In genomic region chr2:54889053-54889452, GRCh38 we compare ENCODE assay signal across 29 cellular contexts.
"Had no signal": no experiment of that assay in that cellular context is flagged by ENCODE, and none has a peak within 500 bp of the region (broad histone marks: within the 10 kb centered on the region; RNA-seq: fewer than 3 reads in every experiment).

No MANE protein-coding gene starts in this region.

- H3K4me3 ChIP-seq: stomach, suprapubic skin, testis, thoracic aorta, thyroid gland, tibial artery, tibial nerve, transverse colon, upper lobe of left lung, upper lobe of right lung, uterus, vagina had no signal

- H3K27ac Mint-ChIP-seq: stimulated activated effector memory CD8-positive, alpha-beta T cell treated with anti-CD3 and anti-CD28 coated beads, Interleukin-12 subunit alpha, Interleukin-12 subunit beta, amount 100 ng/mL, for 72 hours; stimulated activated memory B cell treated with anti-CD40 and anti-IgM and Interleukin-4, amounts not matched to agents 10 μg/mL and 1 μg/mL and 100 μg/mL, for 72 hours; stimulated activated naive B cell treated with anti-CD40 and anti-IgM and Interleukin-4, amounts not matched to agents 10 μg/mL and 1 μg/mL and 100 μg/mL, for 72 hours; stimulated activated naive CD8-positive, alpha-beta T cell treated with anti-CD3 and anti-CD28 coated beads, Interleukin-15, amount 100 ng/mL, for 72 hours; stimulated activated naive CD8-positive, alpha-beta T cell treated with anti-CD3 and anti-CD28 coated beads, Interleukin-15, Interleukin-2, amounts not matched to agents 100 ng/mL and 50 ng/mL, for 24 hours; type B pancreatic cell had no signal

- H3K4me1 Mint-ChIP-seq: stimulated activated effector memory CD8-positive, alpha-beta T cell treated with anti-CD3 and anti-CD28 coated beads, Interleukin-12 subunit alpha, Interleukin-12 subunit beta, amount 100 ng/mL, for 72 hours; stimulated activated memory B cell treated with anti-CD40 and anti-IgM and Interleukin-4, amounts not matched to agents 10 μg/mL and 1 μg/mL and 100 μg/mL, for 72 hours; stimulated activated naive B cell treated with anti-CD40 and anti-IgM and Interleukin-4, amounts not matched to agents 10 μg/mL and 1 μg/mL and 100 μg/mL, for 72 hours; stimulated activated naive CD8-positive, alpha-beta T cell treated with anti-CD3 and anti-CD28 coated beads, Interleukin-15, amount 100 ng/mL, for 72 hours had no signal

- H3K4me1 ChIP-seq: stomach, suprapubic skin, testis, thyroid gland, tibial artery, tibial nerve, transverse colon, upper lobe of left lung, upper lobe of right lung, uterus, vagina had no signal

- H3K27me3 ChIP-seq: stomach, suprapubic skin, testis, thyroid gland, tibial artery, tibial nerve, transverse colon, upper lobe of left lung, upper lobe of right lung, uterus, vagina had no signal

- H3K27me3 Mint-ChIP-seq: stimulated activated memory B cell treated with anti-CD40 and anti-IgM and Interleukin-4, amounts not matched to agents 10 μg/mL and 1 μg/mL and 100 μg/mL, for 72 hours; stimulated activated naive B cell treated with anti-CD40 and anti-IgM and Interleukin-4, amounts not matched to agents 10 μg/mL and 1 μg/mL and 100 μg/mL, for 72 hours; stimulated activated naive CD8-positive, alpha-beta T cell treated with anti-CD3 and anti-CD28 coated beads, Interleukin-15, amount 100 ng/mL, for 72 hours; stimulated activated naive CD8-positive, alpha-beta T cell treated with anti-CD3 and anti-CD28 coated beads, Interleukin-15, Interleukin-2, amounts not matched to agents 100 ng/mL and 50 ng/mL, for 24 hours had no signal

- H3K4me3 Mint-ChIP-seq: stimulated activated effector memory CD8-positive, alpha-beta T cell treated with anti-CD3 and anti-CD28 coated beads, Interleukin-12 subunit alpha, Interleukin-12 subunit beta, amount 100 ng/mL, for 72 hours; stimulated activated memory B cell treated with anti-CD40 and anti-IgM and Interleukin-4, amounts not matched to agents 10 μg/mL and 1 μg/mL and 100 μg/mL, for 72 hours; stimulated activated naive B cell treated with anti-CD40 and anti-IgM and Interleukin-4, amounts not matched to agents 10 μg/mL and 1 μg/mL and 100 μg/mL, for 72 hours; stimulated activated naive CD8-positive, alpha-beta T cell treated with anti-CD3 and anti-CD28 coated beads, Interleukin-15, amount 100 ng/mL, for 72 hours; stimulated activated naive CD8-positive, alpha-beta T cell treated with anti-CD3 and anti-CD28 coated beads, Interleukin-15, Interleukin-2, amounts not matched to agents 100 ng/mL and 50 ng/mL, for 24 hours; type B pancreatic cell had no signal

- ATAC-seq: stimulated activated effector memory CD8-positive, alpha-beta T cell treated with anti-CD3 and anti-CD28 coated beads, Interleukin-12 subunit alpha, Interleukin-12 subunit beta, amount 100 ng/mL, for 72 hours; stimulated activated memory B cell treated with anti-CD40 and anti-IgM and Interleukin-4, amounts not matched to agents 10 μg/mL and 1 μg/mL and 100 μg/mL, for 72 hours; stimulated activated naive B cell treated with anti-CD40 and anti-IgM and Interleukin-4, amounts not matched to agents 10 μg/mL and 1 μg/mL and 100 μg/mL, for 72 hours; stimulated activated naive CD8-positive, alpha-beta T cell treated with anti-CD3 and anti-CD28 coated beads, Interleukin-15, amount 100 ng/mL, for 72 hours; stimulated activated naive CD8-positive, alpha-beta T cell treated with anti-CD3 and anti-CD28 coated beads, Interleukin-15, Interleukin-2, amounts not matched to agents 100 U/mL and 50 U/mL, for 24 hours; upper lobe of right lung had no signal

- DNase-seq: stimulated activated CD4-positive, alpha-beta T cell treated with anti-CD3 and anti-CD28 coated beads, Interleukin-2, amount 100 ng/mL, for 48 hours; stimulated activated CD4-positive, alpha-beta T cell treated with anti-CD3 and anti-CD28 coated beads, Interleukin-4, amount 100 ng/mL, for 1 hour; stimulated activated CD4-positive, alpha-beta T cell treated with anti-CD3 and anti-CD28 coated beads, Interleukin-4, amount 100 ng/mL, for 24 hours; stimulated activated CD4-positive, alpha-beta T cell treated with anti-CD3 and anti-CD28 coated beads, Interleukin-4, amount 100 ng/mL, for 4 hours; stimulated activated CD8-positive, alpha-beta memory T cell treated with anti-CD3 and anti-CD28 coated beads, Interleukin-4, amount 100 ng/mL, for 48 hours; stimulated activated naive B cell treated with anti-CD40 and anti-IgM and Interleukin-4, amounts not matched to agents 10 μg/mL and 1 μg/mL and 100 μg/mL, for 72 hours; stimulated activated naive CD4-positive, alpha-beta T cell; stimulated activated naive CD4-positive, alpha-beta T cell treated with Interleukin-2 at 50 U/mL for 16 hours; stimulated activated naive CD8-positive, alpha-beta T cell treated with anti-CD3 and anti-CD28 coated beads, Interleukin-15, amount 100 ng/mL, for 72 hours; stimulated activated naive CD8-positive, alpha-beta T cell treated with anti-CD3 and anti-CD28 coated beads, Interleukin-15, Interleukin-2, amounts not matched to agents 100 U/mL and 50 U/mL, for 24 hours; stomach; substantia nigra; testis; thyroid gland; tibial artery; transverse colon; trophoblast cell; upper lobe of left lung; upper lobe of right lung; uterus had no signal

- H3K9me3 ChIP-seq: stomach, suprapubic skin, testis, thoracic aorta, thyroid gland, tibial artery, tibial nerve, transverse colon, upper lobe of left lung, upper lobe of right lung, uterus, vagina had no signal

- FAIRE-seq: urothelium cell line had no signal

- H3K9me3 Mint-ChIP-seq: stimulated activated effector memory CD8-positive, alpha-beta T cell treated with anti-CD3 and anti-CD28 coated beads, Interleukin-12 subunit alpha, Interleukin-12 subunit beta, amount 100 ng/mL, for 72 hours; stimulated activated memory B cell treated with anti-CD40 and anti-IgM and Interleukin-4, amounts not matched to agents 10 μg/mL and 1 μg/mL and 100 μg/mL, for 72 hours; stimulated activated naive B cell treated with anti-CD40 and anti-IgM and Interleukin-4, amounts not matched to agents 10 μg/mL and 1 μg/mL and 100 μg/mL, for 72 hours; stimulated activated naive CD8-positive, alpha-beta T cell treated with anti-CD3 and anti-CD28 coated beads, Interleukin-15, amount 100 ng/mL, for 72 hours; stimulated activated naive CD8-positive, alpha-beta T cell treated with anti-CD3 and anti-CD28 coated beads, Interleukin-15, Interleukin-2, amounts not matched to agents 100 ng/mL and 50 ng/mL, for 24 hours; type B pancreatic cell had no signal

- H3K36me3 ChIP-seq: stomach, suprapubic skin, thoracic aorta, thyroid gland, tibial artery, tibial nerve, transverse colon, upper lobe of left lung, upper lobe of right lung, uterus, vagina had no signal

- H3K27ac ChIP-seq: stomach, suprapubic skin, testis, thoracic aorta, thyroid gland, tibial artery, tibial nerve, transverse colon, upper lobe of left lung, upper lobe of right lung, uterus, vagina had no signal

- H3K36me3 Mint-ChIP-seq: stimulated activated effector memory CD8-positive, alpha-beta T cell treated with anti-CD3 and anti-CD28 coated beads, Interleukin-12 subunit alpha, Interleukin-12 subunit beta, amount 100 ng/mL, for 72 hours; stimulated activated naive B cell treated with anti-CD40 and anti-IgM and Interleukin-4, amounts not matched to agents 10 μg/mL and 1 μg/mL and 100 μg/mL, for 72 hours; type B pancreatic cell had no signal
